ENCODE assay signal across 9 cellular contexts in the genomic region with DNA sequence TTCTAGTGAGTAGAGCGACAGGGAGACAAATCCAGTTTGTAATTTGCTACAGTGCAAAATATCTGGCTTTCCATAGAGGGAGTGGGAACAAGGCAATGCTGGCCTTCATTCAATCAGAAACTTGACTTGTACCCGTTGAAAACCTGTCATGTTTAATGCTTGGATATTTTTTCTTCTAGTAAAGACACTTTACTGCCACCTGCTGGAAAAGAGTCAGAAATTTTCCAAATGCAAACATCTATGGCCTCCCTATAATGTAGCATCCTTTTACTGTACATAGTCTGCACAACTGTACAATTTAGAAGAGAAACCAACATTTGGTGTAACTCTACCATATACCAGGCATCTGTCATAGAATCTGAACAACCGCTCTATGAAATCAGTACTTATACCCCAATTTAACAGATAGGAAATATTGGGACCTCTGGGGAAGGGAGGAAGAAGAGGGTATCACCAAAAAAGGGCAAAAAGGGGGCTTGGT. TPM values are rescaled to one million over a fixed set of nuclear protein-coding genes. Genes with fewer than 3 reads are reported as not detected.
DNase-seq lines count a peak whose midpoint lies in the region; ATAC-seq lines count a peak whose summit lies in the region.
"Had no signal": no experiment of that assay in that cellular context is flagged by ENCODE, and none has a peak within 500 bp of the region (broad histone marks: within the 10 kb centered on the region; RNA-seq: fewer than 3 reads in every experiment).

No MANE protein-coding gene starts in this region.

- H3K4me1 Mint-ChIP-seq in stimulated activated effector memory CD8-positive, alpha-beta T cell treated with anti-CD3 and anti-CD28 coated beads, Interleukin-12 subunit alpha, Interleukin-12 subunit beta, amount 100 ng/mL, for 72 hours = peaks cover 5% of the 10 kb centered on the region

- DNase-seq in SIG-M5 treated with dmso at 0.1 percent for 504 hours (lab: John Stamatoyannopoulos, UW; ENCODE audit: unreplicated experiment) = peak; percentile 75
- no peak for DNase-seq in SIG-M5 (lab: John Stamatoyannopoulos, UW)
- peak; percentile 67 for DNase-seq in HT1080 (ENCODE audit: low read depth)
- peak; percentile 77 for DNase-seq in NCI-H82 (lab: John Stamatoyannopoulos, UW)
- DNase-seq in astrocyte of the hippocampus (ENCODE audit: low read depth, low spot score) = peak; percentile 65
- DNase-seq in iPS-NIHi7 (ENCODE audit: extremely low spot score) = peak; percentile 37
- DNase-seq in stimulated activated effector memory CD8-positive, alpha-beta T cell treated with anti-CD3 and anti-CD28 coated beads, Interleukin-12 subunit alpha, Interleukin-12 subunit beta, amount 100 ng/mL, for 72 hours (ENCODE audit: low spot score in 2 of 2) = peak in 1 of 2 donors; percentile 11
- DNase-seq in NK-92 treated with Interleukin-12 subunit alpha and Interleukin-12 subunit beta, amount 100 ng/mL, for 24 hours (lab: John Stamatoyannopoulos, UW) = no peak

- no peaks in the 10 kb centered on the region for H3K9me3 Mint-ChIP-seq in stimulated activated effector memory CD8-positive, alpha-beta T cell treated with anti-CD3 and anti-CD28 coated beads, Interleukin-12 subunit alpha, Interleukin-12 subunit beta, amount 100 ng/mL, for 72 hours
- H3K9me3 Mint-ChIP-seq: CD8-positive, alpha-beta memory T cell had no signal

- peaks cover 90% of the 10 kb centered on the region for H3K36me3 Mint-ChIP-seq in stimulated activated effector memory CD8-positive, alpha-beta T cell treated with anti-CD3 and anti-CD28 coated beads, Interleukin-12 subunit alpha, Interleukin-12 subunit beta, amount 100 ng/mL, for 72 hours

- H3K4me3 Mint-ChIP-seq in stimulated activated effector memory CD8-positive, alpha-beta T cell treated with anti-CD3 and anti-CD28 coated beads, Interleukin-12 subunit alpha, Interleukin-12 subunit beta, amount 100 ng/mL, for 72 hours = no peak overlapping the region
- H3K4me3 Mint-ChIP-seq: CD8-positive, alpha-beta memory T cell had no signal

- H3K27ac Mint-ChIP-seq in stimulated activated effector memory CD8-positive, alpha-beta T cell treated with anti-CD3 and anti-CD28 coated beads, Interleukin-12 subunit alpha, Interleukin-12 subunit beta, amount 100 ng/mL, for 72 hours = no peak overlapping the region

- ATAC-seq in stimulated activated effector memory CD8-positive, alpha-beta T cell treated with anti-CD3 and anti-CD28 coated beads, Interleukin-12 subunit alpha, Interleukin-12 subunit beta, amount 100 ng/mL, for 72 hours = peak; percentile 63

RNA-seq across cellular contexts. Expression of a gene that starts 16.7 kb away (rescaled TPM):
- total RNA-seq in HT1080 (2014; rRNA removed; shearing (Covaris generic)) = 20.4 and 25.2 TPM in 2 replicates
- 21.6 and 24.4 TPM in 2 replicates for polyA plus RNA-seq in HT1080 (2015; cell fraction: cytosol; rRNA removed)
- polyA plus RNA-seq in HT1080 (2015; cell fraction: nucleus; rRNA removed) = 32.4 and 39.2 TPM in 2 replicates

Comparison
In these comparisons a context has a peak if more than half of its experiments do, and no peak if none do; other contexts are left out.
1. DNase-seq: peak in SIG-M5 treated with dmso at 0.1 percent for 504 hours (single experiment), HT1080 (single experiment), NCI-H82 (single experiment), astrocyte of the hippocampus (single experiment) and iPS-NIHi7 (single experiment); none in SIG-M5 (single experiment) and NK-92 treated with Interleukin-12 subunit alpha and Interleukin-12 subunit beta, amount 100 ng/mL, for 24 hours (single experiment).